ENCODE assay signal across 2 cellular contexts in the genomic region with DNA sequence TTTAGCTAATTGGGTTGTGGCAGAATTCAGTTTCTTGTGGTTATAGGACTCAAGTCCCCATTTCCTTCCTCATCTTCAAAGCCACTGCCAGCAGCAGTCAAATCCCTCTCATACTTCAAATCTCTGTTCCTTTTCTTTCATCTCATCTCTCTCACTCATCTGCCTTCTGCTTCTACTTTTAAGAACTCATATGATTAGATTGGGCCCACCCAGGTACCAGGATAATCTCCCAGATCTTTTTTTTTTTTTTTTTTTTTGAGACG.
TF ChIP-seq lines count a peak whose summit lies in the region.

No MANE protein-coding gene starts in this region.

TF ChIP-seq in GM12878, 131 proteins besides CTCF, POLR2A, EP300 and RAD21 (continued from another document and continues in another):
- TF ChIP-seq, protein P1, sequence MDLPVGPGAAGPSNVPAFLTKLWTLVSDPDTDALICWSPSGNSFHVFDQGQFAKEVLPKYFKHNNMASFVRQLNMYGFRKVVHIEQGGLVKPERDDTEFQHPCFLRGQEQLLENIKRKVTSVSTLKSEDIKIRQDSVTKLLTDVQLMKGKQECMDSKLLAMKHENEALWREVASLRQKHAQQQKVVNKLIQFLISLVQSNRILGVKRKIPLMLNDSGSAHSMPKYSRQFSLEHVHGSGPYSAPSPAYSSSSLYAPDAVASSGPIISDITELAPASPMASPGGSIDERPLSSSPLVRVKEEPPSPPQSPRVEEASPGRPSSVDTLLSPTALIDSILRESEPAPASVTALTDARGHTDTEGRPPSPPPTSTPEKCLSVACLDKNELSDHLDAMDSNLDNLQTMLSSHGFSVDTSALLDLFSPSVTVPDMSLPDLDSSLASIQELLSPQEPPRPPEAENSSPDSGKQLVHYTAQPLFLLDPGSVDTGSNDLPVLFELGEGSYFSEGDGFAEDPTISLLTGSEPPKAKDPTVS (IDR thresholded peaks at IDR 0.05; ENCODE audit: low read depth, low read length), result no peak
- TF ChIP-seq YY1 (IDR thresholded peaks at IDR 0.05; ENCODE audit: low read depth, low read length) (no peak), ETV6 (conservative IDR thresholded peaks at IDR 0.05 in 1 of 2, IDR thresholded peaks at IDR 0.05 in 1 of 2; ENCODE audit: borderline replicate concordance in 1 of 2, low read depth in 1 of 2) (peak in 1 of 2 experiments; percentile 85; a peak in 2 of 4 replicates), ESRRA (IDR thresholded peaks at IDR 0.05; ENCODE audit: low read length) (no peak), GATAD2B (conservative IDR thresholded peaks at IDR 0.05; ENCODE audit: low read depth) (no peak), POU2F2 (IDR thresholded peaks at IDR 0.05; ENCODE audit: borderline replicate concordance, low read depth, low read length) (peak; percentile 39; the same call in 1 of the 3 replicates), SPI1 (IDR thresholded peaks at IDR 0.05; ENCODE audit: borderline replicate concordance, insufficient read depth, low read depth, low read length) (peak; percentile 74), MEF2B (IDR thresholded peaks at IDR 0.05; ENCODE audit: partially characterized antibody, poor library complexity, severe bottlenecking) (peak; percentile 8), BCL11A (IDR thresholded peaks at IDR 0.05; ENCODE audit: low read depth, low read length) (peak; percentile 81), NFIC (IDR thresholded peaks at IDR 0.05; ENCODE audit: low read depth, low read length) (peak; percentile 68; the same call in 1 of the 2 replicates), TCF7 (IDR thresholded peaks at IDR 0.05; ENCODE audit: borderline replicate concordance) (peak; percentile 85), MTA2 (IDR thresholded peaks at IDR 0.05; ENCODE audit: low read depth) (peak; percentile 92), CREM (IDR thresholded peaks at IDR 0.05; ENCODE audit: low read depth) (peak; percentile 39; the same call in 1 of the 2 replicates), ZNF24 (IDR thresholded peaks at IDR 0.05) (peak; percentile 43; the same call in 1 of the 2 replicates), IKZF1 (conservative IDR thresholded peaks at IDR 0.05) (peak; percentile 66; the same call in 1 of the 2 replicates), JUNB (IDR thresholded peaks at IDR 0.05) (peak; percentile 24)
- TF ChIP-seq, protein P2, sequence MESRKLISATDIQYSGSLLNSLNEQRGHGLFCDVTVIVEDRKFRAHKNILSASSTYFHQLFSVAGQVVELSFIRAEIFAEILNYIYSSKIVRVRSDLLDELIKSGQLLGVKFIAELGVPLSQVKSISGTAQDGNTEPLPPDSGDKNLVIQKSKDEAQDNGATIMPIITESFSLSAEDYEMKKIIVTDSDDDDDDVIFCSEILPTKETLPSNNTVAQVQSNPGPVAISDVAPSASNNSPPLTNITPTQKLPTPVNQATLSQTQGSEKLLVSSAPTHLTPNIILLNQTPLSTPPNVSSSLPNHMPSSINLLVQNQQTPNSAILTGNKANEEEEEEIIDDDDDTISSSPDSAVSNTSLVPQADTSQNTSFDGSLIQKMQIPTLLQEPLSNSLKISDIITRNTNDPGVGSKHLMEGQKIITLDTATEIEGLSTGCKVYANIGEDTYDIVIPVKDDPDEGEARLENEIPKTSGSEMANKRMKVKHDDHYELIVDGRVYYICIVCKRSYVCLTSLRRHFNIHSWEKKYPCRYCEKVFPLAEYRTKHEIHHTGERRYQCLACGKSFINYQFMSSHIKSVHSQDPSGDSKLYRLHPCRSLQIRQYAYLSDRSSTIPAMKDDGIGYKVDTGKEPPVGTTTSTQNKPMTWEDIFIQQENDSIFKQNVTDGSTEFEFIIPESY (IDR thresholded peaks at IDR 0.05), result no peak
- TF ChIP-seq, protein P3, sequence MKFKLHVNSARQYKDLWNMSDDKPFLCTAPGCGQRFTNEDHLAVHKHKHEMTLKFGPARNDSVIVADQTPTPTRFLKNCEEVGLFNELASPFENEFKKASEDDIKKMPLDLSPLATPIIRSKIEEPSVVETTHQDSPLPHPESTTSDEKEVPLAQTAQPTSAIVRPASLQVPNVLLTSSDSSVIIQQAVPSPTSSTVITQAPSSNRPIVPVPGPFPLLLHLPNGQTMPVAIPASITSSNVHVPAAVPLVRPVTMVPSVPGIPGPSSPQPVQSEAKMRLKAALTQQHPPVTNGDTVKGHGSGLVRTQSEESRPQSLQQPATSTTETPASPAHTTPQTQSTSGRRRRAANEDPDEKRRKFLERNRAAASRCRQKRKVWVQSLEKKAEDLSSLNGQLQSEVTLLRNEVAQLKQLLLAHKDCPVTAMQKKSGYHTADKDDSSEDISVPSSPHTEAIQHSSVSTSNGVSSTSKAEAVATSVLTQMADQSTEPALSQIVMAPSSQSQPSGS (IDR thresholded peaks at IDR 0.05; ENCODE audit: low read length), result peak; percentile 45; the same call in 1 of the 2 replicates
- TF ChIP-seq, protein P4, sequence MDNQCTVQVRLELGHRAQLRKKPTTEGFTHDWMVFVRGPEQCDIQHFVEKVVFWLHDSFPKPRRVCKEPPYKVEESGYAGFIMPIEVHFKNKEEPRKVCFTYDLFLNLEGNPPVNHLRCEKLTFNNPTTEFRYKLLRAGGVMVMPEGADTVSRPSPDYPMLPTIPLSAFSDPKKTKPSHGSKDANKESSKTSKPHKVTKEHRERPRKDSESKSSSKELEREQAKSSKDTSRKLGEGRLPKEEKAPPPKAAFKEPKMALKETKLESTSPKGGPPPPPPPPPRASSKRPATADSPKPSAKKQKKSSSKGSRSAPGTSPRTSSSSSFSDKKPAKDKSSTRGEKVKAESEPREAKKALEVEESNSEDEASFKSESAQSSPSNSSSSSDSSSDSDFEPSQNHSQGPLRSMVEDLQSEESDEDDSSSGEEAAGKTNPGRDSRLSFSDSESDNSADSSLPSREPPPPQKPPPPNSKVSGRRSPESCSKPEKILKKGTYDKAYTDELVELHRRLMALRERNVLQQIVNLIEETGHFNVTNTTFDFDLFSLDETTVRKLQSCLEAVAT (IDR thresholded peaks at IDR 0.05), result 0 out of 2 replicates have a peak, but pooled peaks have one; percentile 48

TF ChIP-seq in SK-N-SH treated with all-trans-retinoic acid at 6 μM for 48 hours, 23 proteins besides CTCF, POLR2A, EP300 and RAD21:
- TF ChIP-seq, protein P5, sequence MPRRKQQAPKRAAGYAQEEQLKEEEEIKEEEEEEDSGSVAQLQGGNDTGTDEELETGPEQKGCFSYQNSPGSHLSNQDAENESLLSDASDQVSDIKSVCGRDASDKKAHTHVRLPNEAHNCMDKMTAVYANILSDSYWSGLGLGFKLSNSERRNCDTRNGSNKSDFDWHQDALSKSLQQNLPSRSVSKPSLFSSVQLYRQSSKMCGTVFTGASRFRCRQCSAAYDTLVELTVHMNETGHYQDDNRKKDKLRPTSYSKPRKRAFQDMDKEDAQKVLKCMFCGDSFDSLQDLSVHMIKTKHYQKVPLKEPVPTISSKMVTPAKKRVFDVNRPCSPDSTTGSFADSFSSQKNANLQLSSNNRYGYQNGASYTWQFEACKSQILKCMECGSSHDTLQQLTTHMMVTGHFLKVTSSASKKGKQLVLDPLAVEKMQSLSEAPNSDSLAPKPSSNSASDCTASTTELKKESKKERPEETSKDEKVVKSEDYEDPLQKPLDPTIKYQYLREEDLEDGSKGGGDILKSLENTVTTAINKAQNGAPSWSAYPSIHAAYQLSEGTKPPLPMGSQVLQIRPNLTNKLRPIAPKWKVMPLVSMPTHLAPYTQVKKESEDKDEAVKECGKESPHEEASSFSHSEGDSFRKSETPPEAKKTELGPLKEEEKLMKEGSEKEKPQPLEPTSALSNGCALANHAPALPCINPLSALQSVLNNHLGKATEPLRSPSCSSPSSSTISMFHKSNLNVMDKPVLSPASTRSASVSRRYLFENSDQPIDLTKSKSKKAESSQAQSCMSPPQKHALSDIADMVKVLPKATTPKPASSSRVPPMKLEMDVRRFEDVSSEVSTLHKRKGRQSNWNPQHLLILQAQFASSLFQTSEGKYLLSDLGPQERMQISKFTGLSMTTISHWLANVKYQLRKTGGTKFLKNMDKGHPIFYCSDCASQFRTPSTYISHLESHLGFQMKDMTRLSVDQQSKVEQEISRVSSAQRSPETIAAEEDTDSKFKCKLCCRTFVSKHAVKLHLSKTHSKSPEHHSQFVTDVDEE (CRISPR knock-in tag; IDR thresholded peaks at IDR 0.05), result no peak
- TF ChIP-seq, protein P6, sequence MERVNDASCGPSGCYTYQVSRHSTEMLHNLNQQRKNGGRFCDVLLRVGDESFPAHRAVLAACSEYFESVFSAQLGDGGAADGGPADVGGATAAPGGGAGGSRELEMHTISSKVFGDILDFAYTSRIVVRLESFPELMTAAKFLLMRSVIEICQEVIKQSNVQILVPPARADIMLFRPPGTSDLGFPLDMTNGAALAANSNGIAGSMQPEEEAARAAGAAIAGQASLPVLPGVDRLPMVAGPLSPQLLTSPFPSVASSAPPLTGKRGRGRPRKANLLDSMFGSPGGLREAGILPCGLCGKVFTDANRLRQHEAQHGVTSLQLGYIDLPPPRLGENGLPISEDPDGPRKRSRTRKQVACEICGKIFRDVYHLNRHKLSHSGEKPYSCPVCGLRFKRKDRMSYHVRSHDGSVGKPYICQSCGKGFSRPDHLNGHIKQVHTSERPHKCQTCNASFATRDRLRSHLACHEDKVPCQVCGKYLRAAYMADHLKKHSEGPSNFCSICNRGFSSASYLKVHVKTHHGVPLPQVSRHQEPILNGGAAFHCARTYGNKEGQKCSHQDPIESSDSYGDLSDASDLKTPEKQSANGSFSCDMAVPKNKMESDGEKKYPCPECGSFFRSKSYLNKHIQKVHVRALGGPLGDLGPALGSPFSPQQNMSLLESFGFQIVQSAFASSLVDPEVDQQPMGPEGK (CRISPR knock-in tag; IDR thresholded peaks at IDR 0.05; ENCODE audit: borderline replicate concordance), result no peak
- TF ChIP-seq TOX (CRISPR knock-in tag; IDR thresholded peaks at IDR 0.05; ENCODE audit: borderline replicate concordance) (no peak), OSR1 (CRISPR knock-in tag; IDR thresholded peaks at IDR 0.05) (no peak), ARNTL (CRISPR knock-in tag; IDR thresholded peaks at IDR 0.05; ENCODE audit: borderline replicate concordance, low read depth) (no peak), ZNF8 (CRISPR knock-in tag; IDR thresholded peaks at IDR 0.05) (no peak), ZC3H10 (CRISPR knock-in tag; IDR thresholded peaks at IDR 0.05) (no peak), ESRRG (CRISPR knock-in tag; IDR thresholded peaks at IDR 0.05) (no peak), BACH2 (CRISPR knock-in tag; IDR thresholded peaks at IDR 0.05; ENCODE audit: borderline replicate concordance) (no peak), ZNF565 (CRISPR knock-in tag; conservative IDR thresholded peaks at IDR 0.05; ENCODE audit: low read depth) (no peak), CSDC2 (CRISPR knock-in tag; IDR thresholded peaks at IDR 0.05) (no peak), TCF4 (CRISPR knock-in tag; IDR thresholded peaks at IDR 0.05; ENCODE audit: borderline replicate concordance) (no peak), ZNF70 (CRISPR knock-in tag; IDR thresholded peaks at IDR 0.05) (no peak)
- TF ChIP-seq, protein P7, sequence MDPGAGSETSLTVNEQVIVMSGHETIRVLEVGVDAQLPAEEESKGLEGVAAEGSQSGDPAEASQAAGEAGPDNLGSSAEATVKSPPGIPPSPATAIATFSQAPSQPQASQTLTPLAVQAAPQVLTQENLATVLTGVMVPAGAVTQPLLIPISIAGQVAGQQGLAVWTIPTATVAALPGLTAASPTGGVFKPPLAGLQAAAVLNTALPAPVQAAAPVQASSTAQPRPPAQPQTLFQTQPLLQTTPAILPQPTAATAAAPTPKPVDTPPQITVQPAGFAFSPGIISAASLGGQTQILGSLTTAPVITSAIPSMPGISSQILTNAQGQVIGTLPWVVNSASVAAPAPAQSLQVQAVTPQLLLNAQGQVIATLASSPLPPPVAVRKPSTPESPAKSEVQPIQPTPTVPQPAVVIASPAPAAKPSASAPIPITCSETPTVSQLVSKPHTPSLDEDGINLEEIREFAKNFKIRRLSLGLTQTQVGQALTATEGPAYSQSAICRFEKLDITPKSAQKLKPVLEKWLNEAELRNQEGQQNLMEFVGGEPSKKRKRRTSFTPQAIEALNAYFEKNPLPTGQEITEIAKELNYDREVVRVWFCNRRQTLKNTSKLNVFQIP (CRISPR knock-in tag; IDR thresholded peaks at IDR 0.05; ENCODE audit: borderline replicate concordance, low read depth), result no peak
- TF ChIP-seq, protein P8, sequence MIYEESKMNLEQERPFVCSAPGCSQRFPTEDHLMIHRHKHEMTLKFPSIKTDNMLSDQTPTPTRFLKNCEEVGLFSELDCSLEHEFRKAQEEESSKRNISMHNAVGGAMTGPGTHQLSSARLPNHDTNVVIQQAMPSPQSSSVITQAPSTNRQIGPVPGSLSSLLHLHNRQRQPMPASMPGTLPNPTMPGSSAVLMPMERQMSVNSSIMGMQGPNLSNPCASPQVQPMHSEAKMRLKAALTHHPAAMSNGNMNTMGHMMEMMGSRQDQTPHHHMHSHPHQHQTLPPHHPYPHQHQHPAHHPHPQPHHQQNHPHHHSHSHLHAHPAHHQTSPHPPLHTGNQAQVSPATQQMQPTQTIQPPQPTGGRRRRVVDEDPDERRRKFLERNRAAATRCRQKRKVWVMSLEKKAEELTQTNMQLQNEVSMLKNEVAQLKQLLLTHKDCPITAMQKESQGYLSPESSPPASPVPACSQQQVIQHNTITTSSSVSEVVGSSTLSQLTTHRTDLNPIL (CRISPR knock-in tag; IDR thresholded peaks at IDR 0.05; ENCODE audit: low read depth), result no peak
- TF ChIP-seq, protein P9, sequence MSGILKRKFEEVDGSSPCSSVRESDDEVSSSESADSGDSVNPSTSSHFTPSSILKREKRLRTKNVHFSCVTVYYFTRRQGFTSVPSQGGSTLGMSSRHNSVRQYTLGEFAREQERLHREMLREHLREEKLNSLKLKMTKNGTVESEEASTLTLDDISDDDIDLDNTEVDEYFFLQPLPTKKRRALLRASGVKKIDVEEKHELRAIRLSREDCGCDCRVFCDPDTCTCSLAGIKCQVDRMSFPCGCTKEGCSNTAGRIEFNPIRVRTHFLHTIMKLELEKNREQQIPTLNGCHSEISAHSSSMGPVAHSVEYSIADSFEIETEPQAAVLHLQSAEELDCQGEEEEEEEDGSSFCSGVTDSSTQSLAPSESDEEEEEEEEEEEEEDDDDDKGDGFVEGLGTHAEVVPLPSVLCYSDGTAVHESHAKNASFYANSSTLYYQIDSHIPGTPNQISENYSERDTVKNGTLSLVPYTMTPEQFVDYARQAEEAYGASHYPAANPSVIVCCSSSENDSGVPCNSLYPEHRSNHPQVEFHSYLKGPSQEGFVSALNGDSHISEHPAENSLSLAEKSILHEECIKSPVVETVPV (CRISPR knock-in tag; IDR thresholded peaks at IDR 0.05), result no peak
